In genomic region chr2:163493330-163494319, GRCh38 we compare ENCODE assay signal across 23 cellular contexts.
"Had no signal": no experiment of that assay in that cellular context is flagged by ENCODE, and none has a peak within 500 bp of the region (broad histone marks: within the 10 kb centered on the region; RNA-seq: fewer than 3 reads in every experiment).

No MANE protein-coding gene starts in this region.

- H3K4me3 Mint-ChIP-seq: activated naive CD4-positive, alpha-beta T cell treated with anti-CD3 and anti-CD28 coated beads for 36 hours; activated naive CD8-positive, alpha-beta T cell treated with anti-CD3 and anti-CD28 coated beads for 36 hours; effector memory CD8-positive, alpha-beta T cell; neural crest cell; stimulated activated naive B cell treated with anti-CD40 and anti-IgM and Interleukin-4, amounts not matched to agents 10 μg/mL and 1 μg/mL and 100 μg/mL, for 72 hours had no signal

- DNase-seq: activated CD4-positive, alpha-beta T cell treated with anti-CD3 and anti-CD28 coated beads for 48 hours; activated CD4-positive, alpha-beta T cell treated with anti-CD3 and anti-CD28 coated beads, Interleukin-2, amount 50 U/mL, for 48 hours; activated CD8-positive, alpha-beta memory T cell treated with anti-CD3 and anti-CD28 coated beads for 24 hours; activated effector memory CD4-positive, alpha-beta T cell treated with Interleukin-2 at 50 U/mL for 16 hours; activated naive CD4-positive, alpha-beta T cell treated with anti-CD3 and anti-CD28 coated beads for 36 hours; activated naive CD8-positive, alpha-beta T cell treated with anti-CD3 and anti-CD28 coated beads for 36 hours; adrenal gland; aorta; body of pancreas; cortex of kidney; effector memory CD8-positive, alpha-beta T cell; erythroblast; left lung; stimulated activated CD4-positive, alpha-beta T cell treated with anti-CD3 and anti-CD28 coated beads, Interleukin-15, amount 100 ng/mL, for 24 hours; stimulated activated CD4-positive, alpha-beta T cell treated with anti-CD3 and anti-CD28 coated beads, Interleukin-2, amount 100 ng/mL, for 24 hours; stimulated activated naive B cell treated with anti-CD40 and anti-IgM and Interleukin-4, amounts not matched to agents 10 μg/mL and 1 μg/mL and 100 μg/mL, for 72 hours; stomach; T-helper 1 cell; tibial artery; upper lobe of right lung had no signal

- H3K4me3 ChIP-seq: adrenal gland, body of pancreas, gastroesophageal sphincter, left lung, stomach, tibial artery, upper lobe of right lung had no signal

- H3K27ac Mint-ChIP-seq: activated naive CD4-positive, alpha-beta T cell treated with anti-CD3 and anti-CD28 coated beads for 36 hours; activated naive CD8-positive, alpha-beta T cell treated with anti-CD3 and anti-CD28 coated beads for 36 hours; stimulated activated naive B cell treated with anti-CD40 and anti-IgM and Interleukin-4, amounts not matched to agents 10 μg/mL and 1 μg/mL and 100 μg/mL, for 72 hours had no signal

- H3K4me1 Mint-ChIP-seq: activated naive CD8-positive, alpha-beta T cell treated with anti-CD3 and anti-CD28 coated beads for 36 hours; neural crest cell; stimulated activated naive B cell treated with anti-CD40 and anti-IgM and Interleukin-4, amounts not matched to agents 10 μg/mL and 1 μg/mL and 100 μg/mL, for 72 hours had no signal

- H3K27me3 Mint-ChIP-seq: activated naive CD8-positive, alpha-beta T cell treated with anti-CD3 and anti-CD28 coated beads for 36 hours; effector memory CD8-positive, alpha-beta T cell had no signal

- H3K4me1 ChIP-seq: adrenal gland, body of pancreas, gastroesophageal sphincter, left lung, stomach, upper lobe of right lung had no signal

- H3K9me3 ChIP-seq: adrenal gland, body of pancreas, upper lobe of right lung had no signal

- H3K36me3 Mint-ChIP-seq: activated naive CD8-positive, alpha-beta T cell treated with anti-CD3 and anti-CD28 coated beads for 36 hours; stimulated activated naive B cell treated with anti-CD40 and anti-IgM and Interleukin-4, amounts not matched to agents 10 μg/mL and 1 μg/mL and 100 μg/mL, for 72 hours had no signal

- H3K27me3 ChIP-seq: adrenal gland, body of pancreas, gastroesophageal sphincter, left lung, stomach, tibial artery, upper lobe of right lung had no signal

- H3K27ac ChIP-seq: adrenal gland, body of pancreas, gastroesophageal sphincter, left lung, stomach, tibial artery, upper lobe of right lung, VCaP had no signal

- H3K36me3 ChIP-seq: adrenal gland, gastroesophageal sphincter, left lung, stomach, tibial artery, upper lobe of right lung had no signal
